ENCODE assay signal across 1 cellular context in the genomic region with DNA sequence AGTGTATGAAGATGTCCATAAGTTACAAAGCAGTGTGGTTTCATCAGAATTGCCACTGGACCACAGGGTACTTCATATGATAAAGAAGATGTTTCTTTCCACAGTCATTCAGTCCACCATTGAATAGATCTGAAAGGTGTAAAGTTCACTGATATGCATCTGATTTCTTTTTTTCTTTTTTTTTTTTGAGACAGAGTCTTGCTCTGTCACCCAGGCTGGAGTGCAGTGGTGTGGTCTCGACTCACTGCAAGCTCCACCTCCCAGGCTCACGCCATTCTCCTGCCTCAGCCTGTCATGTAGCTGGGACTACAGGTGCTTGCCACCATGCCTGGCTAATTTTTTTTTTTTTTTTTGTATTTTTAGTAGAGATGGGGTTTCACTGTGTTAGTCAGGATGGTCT. TPM values are rescaled to one million over a fixed set of nuclear protein-coding genes. Genes with fewer than 3 reads are reported as not detected.
"Had no signal": no experiment of that assay in that cellular context is flagged by ENCODE, and none has a peak within 500 bp of the region (broad histone marks: within the 10 kb centered on the region; RNA-seq: fewer than 3 reads in every experiment).

No MANE protein-coding gene starts in this region.

RNA-seq across cellular contexts. Expression of a gene that starts 44.6 kb away (rescaled TPM):
- total RNA-seq: MCF 10A had no signal
